Comparison of ENCODE assay signal across 1 cellular context in the genomic region with DNA sequence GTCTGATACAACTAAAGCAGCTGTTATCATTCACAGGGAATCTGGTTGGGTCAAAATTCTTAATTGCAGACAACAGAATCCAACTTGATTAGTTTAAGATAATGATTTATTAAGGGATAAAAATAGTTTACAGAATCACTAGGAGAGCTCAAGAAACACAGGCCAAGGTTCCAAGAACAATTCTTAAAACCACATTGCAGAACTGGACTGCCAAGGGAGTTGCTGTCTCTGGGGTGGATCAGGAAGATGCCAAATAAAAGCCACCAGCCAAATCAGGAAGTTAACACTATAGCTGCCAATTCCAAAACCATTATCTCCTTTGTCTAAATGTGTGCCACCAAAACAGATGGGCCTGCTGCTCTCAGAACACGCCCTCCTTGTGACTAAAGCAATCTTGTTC.
TF ChIP-seq lines count a peak whose summit lies in the region.

No MANE protein-coding gene starts in this region.

TF ChIP-seq in H1, 55 proteins besides CTCF, POLR2A, EP300 and RAD21:
- TF ChIP-seq CHD2 (IDR thresholded peaks at IDR 0.05; ENCODE audit: low read length) = no peak
- TF ChIP-seq CREB1 (IDR thresholded peaks at IDR 0.05) = no peak
- 0 out of 2 replicates have a peak, but pooled peaks have one; percentile 1 for TF ChIP-seq MAFK (IDR thresholded peaks at IDR 0.05; ENCODE audit: low read depth, low read length)
